In the genomic region with DNA sequence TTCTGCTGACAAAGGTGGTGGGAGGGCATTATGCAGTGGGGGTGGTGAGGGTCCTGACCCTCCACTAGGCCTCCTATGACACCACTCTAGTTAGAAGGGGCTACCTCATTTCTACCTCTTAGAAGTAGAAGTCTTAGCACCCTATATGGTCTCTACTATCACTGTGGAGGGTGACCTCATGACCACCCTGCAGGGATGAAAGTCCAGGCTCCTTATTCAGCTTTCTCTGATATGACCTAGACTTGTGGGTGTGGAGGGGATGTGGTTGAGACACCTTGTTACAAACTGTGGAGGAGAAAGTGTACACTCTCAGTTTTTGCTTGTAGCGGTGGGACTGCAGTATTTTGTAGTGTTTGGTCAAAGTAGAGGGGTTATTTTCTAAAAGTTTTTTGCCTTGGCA, we compare ENCODE assay signal across 21 cellular contexts.
"Had no signal": no experiment of that assay in that cellular context is flagged by ENCODE, and none has a peak within 500 bp of the region (broad histone marks: within the 10 kb centered on the region; RNA-seq: fewer than 3 reads in every experiment).

No MANE protein-coding gene starts in this region.

- H3K4me2 ChIP-seq: KMS-11 had no signal

- ATAC-seq: activated CD4-positive, alpha-beta T cell treated with anti-CD3 and anti-CD28 coated beads for 36 hours; Right ventricle myocardium inferior had no signal

- H3K4me3 Mint-ChIP-seq: activated CD4-positive, alpha-beta memory T cell treated with anti-CD3 and anti-CD28 coated beads, Interleukin-2, amount 10 ng/mL, durations not matched to agents 7 days and 5 days; activated CD4-positive, alpha-beta T cell treated with anti-CD3 and anti-CD28 coated beads for 36 hours had no signal

- H3K4me1 Mint-ChIP-seq: activated CD4-positive, alpha-beta memory T cell treated with anti-CD3 and anti-CD28 coated beads, Interleukin-2, amount 10 ng/mL, durations not matched to agents 7 days and 5 days; activated CD4-positive, alpha-beta T cell treated with anti-CD3 and anti-CD28 coated beads for 36 hours had no signal

- H3K27ac ChIP-seq: brain microvascular endothelial cell, cardiac muscle cell, KMS-11, SK-N-MC, VCaP had no signal

- H3K9ac ChIP-seq: KMS-11 had no signal

- H3K27ac Mint-ChIP-seq: activated CD4-positive, alpha-beta memory T cell treated with anti-CD3 and anti-CD28 coated beads, Interleukin-2, amount 10 ng/mL, durations not matched to agents 7 days and 5 days; activated CD4-positive, alpha-beta T cell treated with anti-CD3 and anti-CD28 coated beads for 36 hours; activated naive CD4-positive, alpha-beta T cell treated with anti-CD3 and anti-CD28 coated beads, Interleukin-2, amount 50 U/mL, for 72 hours had no signal

- H3K36me3 ChIP-seq: brain microvascular endothelial cell, cardiac muscle cell had no signal

- H3K27me3 Mint-ChIP-seq: activated CD4-positive, alpha-beta memory T cell treated with anti-CD3 and anti-CD28 coated beads, Interleukin-2, amount 10 ng/mL, durations not matched to agents 7 days and 5 days; activated CD4-positive, alpha-beta T cell treated with anti-CD3 and anti-CD28 coated beads for 36 hours had no signal

- H3K9me3 Mint-ChIP-seq: activated CD4-positive, alpha-beta memory T cell treated with anti-CD3 and anti-CD28 coated beads, Interleukin-2, amount 10 ng/mL, durations not matched to agents 7 days and 5 days; activated naive CD4-positive, alpha-beta T cell treated with anti-CD3 and anti-CD28 coated beads, Interleukin-2, amount 50 U/mL, for 72 hours had no signal

- DNase-seq: activated CD4-positive, alpha-beta memory T cell treated with anti-CD3 and anti-CD28 coated beads, Interleukin-2, amount 10 ng/mL, durations not matched to agents 7 days and 5 days; activated CD4-positive, alpha-beta T cell treated with anti-CD3 and anti-CD28 coated beads for 36 hours; activated CD4-positive, alpha-beta T cell treated with anti-CD3 and anti-CD28 coated beads, Interleukin-2, amount 50 U/mL, for 1 hour; activated CD8-positive, alpha-beta memory T cell treated with anti-CD3 and anti-CD28 coated beads, Interleukin-2, amount 50 U/mL, for 48 hours; activated T-cell treated with anti-CD3 and anti-CD28 coated beads, Interleukin-2, amount 50 U/mL, for 1 hour; brain microvascular endothelial cell; NCI-H1092; NCI-H1417; NCI-H1930; NCI-H2107; NCI-H2171 treated with DMSO at 0.1 percent for 48 hours; NCI-H226; NCI-H526 treated with DMSO at 0.1 percent for 48 hours; NCI-H82; T-helper 1 cell had no signal

- H3K27me3 ChIP-seq: brain microvascular endothelial cell, cardiac muscle cell had no signal

- H3K4me3 ChIP-seq: cardiac muscle cell, SK-N-MC had no signal
